16 cellular contexts compared by ENCODE assay signal in the genomic region with DNA sequence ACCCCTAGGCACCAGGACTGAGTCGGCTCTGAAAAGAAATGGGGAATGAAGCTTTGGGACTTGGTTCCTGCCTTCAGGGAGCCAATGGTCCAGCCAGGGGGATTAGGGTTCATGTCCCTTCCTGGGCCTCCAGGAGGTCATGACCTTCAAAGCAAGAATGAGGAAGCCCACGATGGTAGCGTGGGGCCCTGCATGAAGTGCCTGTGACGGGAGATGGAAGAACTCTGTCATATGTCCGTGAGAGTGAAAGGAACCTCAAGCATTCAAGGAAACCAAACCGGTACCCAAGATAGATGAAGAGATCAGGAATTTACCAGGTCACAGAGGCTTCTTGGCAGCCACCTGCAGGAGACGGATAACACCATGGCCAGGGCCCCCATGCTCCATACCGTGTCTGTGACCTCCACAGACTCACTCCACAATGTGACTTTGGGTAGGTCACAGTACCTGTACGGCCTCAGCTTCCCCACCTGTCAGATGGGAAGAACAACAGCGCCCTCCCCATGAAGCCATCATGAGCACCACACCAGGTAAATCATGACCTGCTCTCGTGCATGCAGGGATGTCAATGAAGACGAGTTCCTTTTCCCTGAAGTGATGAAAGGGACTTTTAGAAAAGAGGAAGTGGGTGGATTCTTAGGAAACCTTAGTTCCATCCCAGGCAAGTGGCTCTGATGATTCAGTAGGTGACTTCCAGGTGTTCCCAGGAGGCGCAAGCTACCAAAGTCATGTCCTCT. TPM values are rescaled to one million over a fixed set of nuclear protein-coding genes. Genes with fewer than 3 reads are reported as not detected.
A peak's percentile ranks its signal among the peaks of the same experiment; 100 is the strongest.
DNase-seq lines count a peak whose midpoint lies in the region; ATAC-seq, FAIRE-seq and TF ChIP-seq lines count a peak whose summit lies in the region.
"Had no signal": no experiment of that assay in that cellular context is flagged by ENCODE, and none has a peak within 500 bp of the region (broad histone marks: within the 10 kb centered on the region; RNA-seq: fewer than 3 reads in every experiment).

No MANE protein-coding gene starts in this region.

- DNase-seq in CD4-positive, CD25-positive, alpha-beta regulatory T cell = no peak
- DNase-seq in GM18507 (ENCODE audit: extremely low spot score, insufficient read length, low read depth) = no peak
- DNase-seq in T-helper 17 cell = no peak
- no peak for DNase-seq in endothelial cell (ENCODE audit: low spot score)
- DNase-seq in NCI-H2107 treated with DMSO at 0.1 percent for 48 hours (lab: John Stamatoyannopoulos, UW; ENCODE audit: unreplicated experiment) = no peak
- DNase-seq in NAMALWA (ENCODE audit: low spot score) = no peak
- DNase-seq in colonic mucosa = no peak
- DNase-seq in nephron progenitor cell = no peak
- DNase-seq: NCI-H345, ovary, spleen, T1000 had no signal

- no peak for ATAC-seq in CD4-positive, CD25-positive, alpha-beta regulatory T cell (ENCODE audit: low read depth in 2 of 2)
- no peak for ATAC-seq in T-helper 17 cell
- ATAC-seq: Panc1 had no signal

- H3K9ac ChIP-seq in colonic mucosa (ENCODE audit: low read depth in 2 of 2, low read length in 2 of 2) = no peak overlapping the region

- peak overlapping the region in 1 of 4 donors; percentile 9 for H3K4me3 Mint-ChIP-seq in CD4-positive, CD25-positive, alpha-beta regulatory T cell
- H3K4me3 Mint-ChIP-seq in T-helper 17 cell (no peak overlapping the region), endothelial cell (ENCODE audit: unreplicated experiment) (peak overlapping the region; percentile 57), nephron progenitor cell (no peak overlapping the region)

- H3K4me1 Mint-ChIP-seq in CD4-positive, CD25-positive, alpha-beta regulatory T cell = peaks cover 0 to 14% (median 2%) of the 10 kb centered on the region in 4 donors
- H3K4me1 Mint-ChIP-seq in T-helper 17 cell = peaks cover 11% of the 10 kb centered on the region
- peaks cover 35% of the 10 kb centered on the region for H3K4me1 Mint-ChIP-seq in endothelial cell (ENCODE audit: unreplicated experiment)
- peaks cover 77% of the 10 kb centered on the region for H3K4me1 Mint-ChIP-seq in nephron progenitor cell

- H3K27ac ChIP-seq in CD4-positive, CD25-positive, alpha-beta regulatory T cell (ENCODE audit: insufficient read depth, low read length, poor library complexity, severe bottlenecking) = no peak overlapping the region
- no peak overlapping the region for H3K27ac ChIP-seq in colonic mucosa
- H3K27ac ChIP-seq: breast epithelium, ovary had no signal

- H3K9me3 ChIP-seq in CD4-positive, CD25-positive, alpha-beta regulatory T cell (ENCODE audit: control insufficient read depth in 2 of 2, low read length in 2 of 2) = no peaks in the 10 kb centered on the region
- no peaks in the 10 kb centered on the region for H3K9me3 ChIP-seq in T-helper 17 cell (ENCODE audit: control insufficient read depth, low read length, poor library complexity, severe bottlenecking)
- H3K9me3 ChIP-seq in colonic mucosa = no peaks in the 10 kb centered on the region
- H3K9me3 ChIP-seq: breast epithelium, ovary, spleen had no signal

- H3K27me3 ChIP-seq in CD4-positive, CD25-positive, alpha-beta regulatory T cell (ENCODE audit: control insufficient read depth, insufficient read depth, low read length) = no peaks in the 10 kb centered on the region
- H3K27me3 ChIP-seq in colonic mucosa = no peaks in the 10 kb centered on the region
- H3K27me3 ChIP-seq: breast epithelium, ovary, spleen had no signal

- peaks cover 1% of the 10 kb centered on the region for H3K4me1 ChIP-seq in CD4-positive, CD25-positive, alpha-beta regulatory T cell (ENCODE audit: control insufficient read depth, insufficient read depth, low read length, poor library complexity, severe bottlenecking)
- no peaks in the 10 kb centered on the region for H3K4me1 ChIP-seq in colonic mucosa

- intact Hi-C loops in colonic mucosa (cut with DNase I) = no loop called here

- no peaks in the 10 kb centered on the region for H3K27me3 Mint-ChIP-seq in CD4-positive, CD25-positive, alpha-beta regulatory T cell
- H3K27me3 Mint-ChIP-seq in T-helper 17 cell (no peaks in the 10 kb centered on the region), endothelial cell (ENCODE audit: unreplicated experiment) (peaks cover 6% of the 10 kb centered on the region), nephron progenitor cell (ENCODE audit: low read depth, poor library complexity) (peaks cover 9% of the 10 kb centered on the region)

- H3K36me3 ChIP-seq in CD4-positive, CD25-positive, alpha-beta regulatory T cell (ENCODE audit: control insufficient read depth, insufficient read depth, low read length) = no peaks in the 10 kb centered on the region
- H3K36me3 ChIP-seq in colonic mucosa = no peaks in the 10 kb centered on the region
- H3K36me3 ChIP-seq: breast epithelium, ovary, spleen had no signal

- TF ChIP-seq CTCF in endothelial cell (IDR thresholded peaks at IDR 0.05; ENCODE audit: unreplicated experiment) = no peak
- no peak for TF ChIP-seq CTCF in colonic mucosa (IDR thresholded peaks at IDR 0.05)
- no peak for TF ChIP-seq CTCF in nephron progenitor cell (IDR thresholded peaks at IDR 0.05)

- H3K36me3 Mint-ChIP-seq in CD4-positive, CD25-positive, alpha-beta regulatory T cell = no peaks in the 10 kb centered on the region
- H3K36me3 Mint-ChIP-seq in T-helper 17 cell (ENCODE audit: low read depth) (no peaks in the 10 kb centered on the region), endothelial cell (ENCODE audit: low read depth, unreplicated experiment) (peaks cover 10% of the 10 kb centered on the region), nephron progenitor cell (ENCODE audit: low read depth) (no peaks in the 10 kb centered on the region)

- H3K4me3 ChIP-seq in CD4-positive, CD25-positive, alpha-beta regulatory T cell (ENCODE audit: low read depth, low read length) = no peak overlapping the region
- no peak overlapping the region for H3K4me3 ChIP-seq in colonic mucosa
- H3K4me3 ChIP-seq: breast epithelium, ovary, spleen had no signal

- peak; percentile 45 for FAIRE-seq in GM18507 (lab: Jason Lieb, UNC)
- FAIRE-seq: endometrium, islet of Langerhans had no signal

- no peaks in the 10 kb centered on the region for H3K9me3 Mint-ChIP-seq in CD4-positive, CD25-positive, alpha-beta regulatory T cell
- no peaks in the 10 kb centered on the region for H3K9me3 Mint-ChIP-seq in endothelial cell (ENCODE audit: unreplicated experiment)
- H3K9me3 Mint-ChIP-seq in nephron progenitor cell = no peaks in the 10 kb centered on the region

- peak overlapping the region in 2 of 3 donors; percentile 32 to 44 for H3K27ac Mint-ChIP-seq in CD4-positive, CD25-positive, alpha-beta regulatory T cell
- H3K27ac Mint-ChIP-seq in T-helper 17 cell (peak overlapping the region; percentile 16), endothelial cell (ENCODE audit: unreplicated experiment) (no peak overlapping the region), nephron progenitor cell (no peak overlapping the region)

RNA-seq across cellular contexts. Expression of gene CYP11A1, which starts 23.3 kb away (rescaled TPM):
- total RNA-seq in CD4-positive, CD25-positive, alpha-beta regulatory T cell = not detected
- polyA plus RNA-seq in CD4-positive, CD25-positive, alpha-beta regulatory T cell = not detected
- not detected for total RNA-seq in T-helper 17 cell
- 0.82 TPM for total RNA-seq in endothelial cell (ENCODE audit: unreplicated experiment)
- 1 to 10 TPM in 1 of 2 donors, not detected in 1; 1.3 TPM for total RNA-seq in colonic mucosa

RNA-seq across cellular contexts. Expression of gene SEMA7A, which starts 43.0 kb away (rescaled TPM):
- 5.0 TPM for total RNA-seq in CD4-positive, CD25-positive, alpha-beta regulatory T cell
- polyA plus RNA-seq in CD4-positive, CD25-positive, alpha-beta regulatory T cell = under 1 TPM in 3 of 4 donors, not detected in 1; 0.09 to 0.39 (median 0.11) TPM
- total RNA-seq in T-helper 17 cell = 1 to 10 TPM; 2.2 to 3.6 TPM
- total RNA-seq in endothelial cell (ENCODE audit: unreplicated experiment) = 41.4 TPM
- 1 to 10 TPM; 1.8 to 2.0 TPM for total RNA-seq in colonic mucosa

Comparison
In these comparisons a context has a peak if more than half of its experiments do, and no peak if none do; other contexts are left out.
1. H3K27ac Mint-ChIP-seq: peak in CD4-positive, CD25-positive, alpha-beta regulatory T cell (2 of 3) and T-helper 17 cell (single experiment); none in endothelial cell (single experiment) and nephron progenitor cell (single experiment).